ENCODE assay signal across 11 cellular contexts in genomic region chr2:74864728-74865722, GRCh38. TPM values are rescaled to one million over a fixed set of nuclear protein-coding genes. Genes with fewer than 3 reads are reported as not detected.
A peak's percentile ranks its signal among the peaks of the same experiment; 100 is the strongest.
DNase-seq lines count a peak whose midpoint lies in the region; TF ChIP-seq lines count a peak whose summit lies in the region.
"Had no signal": no experiment of that assay in that cellular context is flagged by ENCODE, and none has a peak within 500 bp of the region (broad histone marks: within the 10 kb centered on the region; RNA-seq: fewer than 3 reads in every experiment).

No MANE protein-coding gene starts in this region.

- DNase-seq in MG63 = peak; percentile 75
- peak; percentile 63 for DNase-seq in endodermal cell
- DNase-seq in trophoblast cell = peak; percentile 45 to 94
- no peak for DNase-seq in midbrain (lab: John Stamatoyannopoulos, UW)
- no peak for DNase-seq in esophagus squamous epithelium (lab: John Stamatoyannopoulos, UW)
- DNase-seq in activated naive CD4-positive, alpha-beta T cell treated with anti-CD3 and anti-CD28 coated beads, Interleukin-2, amount 50 U/mL, for 16 hours = no peak
- no peak for DNase-seq in epidermal melanocyte (ENCODE audit: insufficient read length, low spot score)

- peak overlapping the region; percentile 1 for H3K18ac ChIP-seq in trophoblast cell (ENCODE audit: low read length)

- no peaks in the 10 kb centered on the region for H3K9me3 ChIP-seq in DOHH2 (ENCODE audit: control insufficient read depth, insufficient read depth, low read length)
- no peaks in the 10 kb centered on the region for H3K9me3 ChIP-seq in MG63
- H3K9me3 ChIP-seq in endodermal cell (ENCODE audit: control insufficient read depth, low read length) = no peaks in the 10 kb centered on the region
- no peaks in the 10 kb centered on the region for H3K9me3 ChIP-seq in trophoblast cell (ENCODE audit: insufficient read depth, low read depth, low read length)
- H3K9me3 ChIP-seq in esophagus squamous epithelium = no peaks in the 10 kb centered on the region
- H3K9me3 ChIP-seq: right atrium auricular region had no signal

- H3K9me3 Mint-ChIP-seq in endodermal cell = no peaks in the 10 kb centered on the region
- H3K9me3 Mint-ChIP-seq: central memory CD8-positive, alpha-beta T cell; IgD-negative memory B cell had no signal

- H3K79me2 ChIP-seq in DOHH2 (ENCODE audit: control insufficient read depth, low read length) (peaks cover 99% of the 10 kb centered on the region), trophoblast cell (ENCODE audit: control insufficient read depth, insufficient read depth, low read length, poor library complexity) (no peaks in the 10 kb centered on the region)

- H2AFZ ChIP-seq in trophoblast cell (ENCODE audit: insufficient read depth, low read length, poor library complexity) = no peak overlapping the region

- H3K9me2 ChIP-seq in DOHH2 (replicated peaks; ENCODE audit: control insufficient read depth, low read length) = no peaks in the 10 kb centered on the region

- H3K27ac Mint-ChIP-seq in endodermal cell = peak overlapping the region; percentile 86
- H3K27ac Mint-ChIP-seq: IgD-negative memory B cell had no signal

- H3K14ac ChIP-seq in trophoblast cell (ENCODE audit: low read length) = no peak overlapping the region

- no peak overlapping the region for H3K4me3 Mint-ChIP-seq in endodermal cell
- H3K4me3 Mint-ChIP-seq: central memory CD8-positive, alpha-beta T cell had no signal

- WGBS in endodermal cell (ENCODE audit: insufficient coverage in 1 of 2, insufficient read length in 1 of 2), 2 experiments = 89 to 92% methylated on average over 17 to 20 of the region's 20 CpGs
- WGBS in trophoblast cell (ENCODE audit: extremely low coverage, insufficient coverage, insufficient read length) = no CpG with 5 or more reads among the region's 20 CpGs
- 84 to 88% methylated on average over 10 to 11 of the region's 20 CpGs for WGBS in esophagus squamous epithelium, 2 donors

- H3K4me1 ChIP-seq in DOHH2 (ENCODE audit: control insufficient read depth, low read length) (peaks cover 34% of the 10 kb centered on the region), endodermal cell (ENCODE audit: control insufficient read depth, insufficient read depth, low read length) (no peaks in the 10 kb centered on the region), trophoblast cell (ENCODE audit: control insufficient read depth in 1 of 2, insufficient read depth in 2 of 2, low read length in 2 of 2) (peaks cover 24 to 31% of the 10 kb centered on the region in 2 experiments), esophagus squamous epithelium (no peaks in the 10 kb centered on the region)

- no peak for TF ChIP-seq POLR2A in esophagus squamous epithelium (IDR thresholded peaks at IDR 0.05)

- H3K4me3 ChIP-seq in DOHH2 (ENCODE audit: low read length) (no peak overlapping the region), MG63 (no peak overlapping the region), endodermal cell (ENCODE audit: low read length) (no peak overlapping the region), trophoblast cell (ENCODE audit: low read depth, low read length) (no peak overlapping the region), esophagus squamous epithelium (no peak overlapping the region)
- H3K4me3 ChIP-seq: right atrium auricular region had no signal

- H3K27me3 ChIP-seq in DOHH2 (ENCODE audit: control insufficient read depth, low read length) = no peaks in the 10 kb centered on the region
- no peaks in the 10 kb centered on the region for H3K27me3 ChIP-seq in MG63
- no peaks in the 10 kb centered on the region for H3K27me3 ChIP-seq in endodermal cell (ENCODE audit: control insufficient read depth, insufficient read depth, low read length, poor library complexity, severe bottlenecking)
- H3K27me3 ChIP-seq in trophoblast cell (ENCODE audit: insufficient read depth, low read length) = no peaks in the 10 kb centered on the region
- H3K27me3 ChIP-seq in esophagus squamous epithelium = no peaks in the 10 kb centered on the region
- H3K27me3 ChIP-seq: right atrium auricular region had no signal

- no peaks in the 10 kb centered on the region for H3K27me3 Mint-ChIP-seq in endodermal cell (ENCODE audit: insufficient read depth)
- H3K27me3 Mint-ChIP-seq: central memory CD8-positive, alpha-beta T cell; IgD-negative memory B cell had no signal

- H3K23ac ChIP-seq in trophoblast cell (ENCODE audit: low read length) = no peak overlapping the region

- peaks cover 19% of the 10 kb centered on the region for H4K20me1 ChIP-seq in DOHH2 (ENCODE audit: control insufficient read depth, insufficient read depth, low read depth, low read length)

- peak overlapping the region; percentile 35 for H2BK12ac ChIP-seq in trophoblast cell (ENCODE audit: low read length)

- peaks cover 1% of the 10 kb centered on the region for H3K79me1 ChIP-seq in trophoblast cell (ENCODE audit: low read length)

- peak overlapping the region; percentile 5 for H4K91ac ChIP-seq in trophoblast cell (ENCODE audit: low read depth, low read length)

- H2AK5ac ChIP-seq in trophoblast cell (ENCODE audit: low read length) = no peak overlapping the region

- no peak overlapping the region for H4K12ac ChIP-seq in trophoblast cell (ENCODE audit: low read depth, low read length)

- H3K9ac ChIP-seq in endodermal cell (ENCODE audit: extremely low read depth, low read length, poor library complexity, severe bottlenecking) = no peak overlapping the region
- H3K9ac ChIP-seq in trophoblast cell (ENCODE audit: low read length) = no peak overlapping the region

- H3K4me1 Mint-ChIP-seq in endodermal cell = peaks cover 16% of the 10 kb centered on the region
- H3K4me1 Mint-ChIP-seq: central memory CD8-positive, alpha-beta T cell had no signal

- H4K8ac ChIP-seq in trophoblast cell (ENCODE audit: low read depth, low read length) = no peak overlapping the region

- H3K4ac ChIP-seq in trophoblast cell (ENCODE audit: low read depth, low read length) = no peak overlapping the region

- H3K27ac ChIP-seq in DOHH2 (ENCODE audit: low read depth, low read length) (no peak overlapping the region), endodermal cell (ENCODE audit: low read depth, low read length) (no peak overlapping the region), trophoblast cell (ENCODE audit: low read depth, low read length) (no peak overlapping the region), esophagus squamous epithelium (no peak overlapping the region)
- H3K27ac ChIP-seq: right atrium auricular region had no signal

- TF ChIP-seq CTCF in DOHH2 (IDR thresholded peaks at IDR 0.05; ENCODE audit: low read depth, low read length, poor library complexity, severe bottlenecking) = no peak
- peak; percentile 43 for TF ChIP-seq CTCF in endodermal cell (conservative IDR thresholded peaks at IDR 0.05)
- no peak for TF ChIP-seq CTCF in esophagus squamous epithelium (IDR thresholded peaks at IDR 0.05)

- H3K36me3 Mint-ChIP-seq in endodermal cell (ENCODE audit: low read depth) = peaks cover 26% of the 10 kb centered on the region
- H3K36me3 Mint-ChIP-seq: IgD-negative memory B cell had no signal

- peak overlapping the region; percentile 2 for H2BK120ac ChIP-seq in trophoblast cell (ENCODE audit: insufficient read depth, low read length, poor library complexity)

- no peaks in the 10 kb centered on the region for H3F3A ChIP-seq in DOHH2 (ENCODE audit: control insufficient read depth, insufficient read depth)

- intact Hi-C loops in esophagus squamous epithelium (cut with DNase I) = no loop called here

- H2BK5ac ChIP-seq in trophoblast cell (ENCODE audit: low read depth, low read length, poor library complexity) = no peak overlapping the region

- H3K36me3 ChIP-seq in DOHH2 (ENCODE audit: control insufficient read depth, low read length) = peaks cover 85% of the 10 kb centered on the region
- H3K36me3 ChIP-seq in MG63 = peaks cover 37% of the 10 kb centered on the region
- peaks cover 12% of the 10 kb centered on the region for H3K36me3 ChIP-seq in endodermal cell (ENCODE audit: control insufficient read depth, insufficient read depth, low read length)
- no peaks in the 10 kb centered on the region for H3K36me3 ChIP-seq in trophoblast cell (ENCODE audit: control insufficient read depth in 1 of 2, insufficient read depth in 2 of 2, low read length in 2 of 2)
- peaks cover 0 to 18% (median 0%) of the 10 kb centered on the region in 3 donors for H3K36me3 ChIP-seq in esophagus squamous epithelium
- H3K36me3 ChIP-seq: right atrium auricular region had no signal

- 0 out of 2 replicates have a peak overlapping the region, but pooled peaks have one; percentile 7 for H3K4me2 ChIP-seq in DOHH2 (ENCODE audit: low read length)
- no peak overlapping the region for H3K4me2 ChIP-seq in trophoblast cell (ENCODE audit: low read length)

RNA-seq across cellular contexts. Expression of gene HK2, which starts 31.1 kb away (rescaled TPM):
- 27.8 and 28.9 TPM in 2 replicates for total RNA-seq in MG63 (2014; rRNA removed; shearing (Covaris generic); ENCODE audit: low replicate concordance)
- 10 to 100 TPM; 21.5 to 31.5 TPM for total RNA-seq in endodermal cell
- polyA plus RNA-seq in endodermal cell (2013, experiment 1 of 2) = 40.0 TPM
- 31.2 TPM for polyA plus RNA-seq in endodermal cell (2013, experiment 2 of 2)
- polyA plus RNA-seq in trophoblast cell (2013) = 24.5 and 24.8 TPM in 2 replicates
- total RNA-seq in esophagus squamous epithelium = 10 to 100 TPM; 11.2 to 45.4 (median 25.1) TPM

Comparison
In these comparisons a context has a peak if more than half of its experiments do, and no peak if none do; other contexts are left out.
1. DNase-seq: peak in MG63 (single experiment), endodermal cell (single experiment) and trophoblast cell (2 of 2); none in midbrain (single experiment), esophagus squamous epithelium (single experiment), activated naive CD4-positive, alpha-beta T cell treated with anti-CD3 and anti-CD28 coated beads, Interleukin-2, amount 50 U/mL, for 16 hours (single experiment) and epidermal melanocyte (single experiment).